8 cellular contexts compared by ENCODE assay signal in the genomic region with DNA sequence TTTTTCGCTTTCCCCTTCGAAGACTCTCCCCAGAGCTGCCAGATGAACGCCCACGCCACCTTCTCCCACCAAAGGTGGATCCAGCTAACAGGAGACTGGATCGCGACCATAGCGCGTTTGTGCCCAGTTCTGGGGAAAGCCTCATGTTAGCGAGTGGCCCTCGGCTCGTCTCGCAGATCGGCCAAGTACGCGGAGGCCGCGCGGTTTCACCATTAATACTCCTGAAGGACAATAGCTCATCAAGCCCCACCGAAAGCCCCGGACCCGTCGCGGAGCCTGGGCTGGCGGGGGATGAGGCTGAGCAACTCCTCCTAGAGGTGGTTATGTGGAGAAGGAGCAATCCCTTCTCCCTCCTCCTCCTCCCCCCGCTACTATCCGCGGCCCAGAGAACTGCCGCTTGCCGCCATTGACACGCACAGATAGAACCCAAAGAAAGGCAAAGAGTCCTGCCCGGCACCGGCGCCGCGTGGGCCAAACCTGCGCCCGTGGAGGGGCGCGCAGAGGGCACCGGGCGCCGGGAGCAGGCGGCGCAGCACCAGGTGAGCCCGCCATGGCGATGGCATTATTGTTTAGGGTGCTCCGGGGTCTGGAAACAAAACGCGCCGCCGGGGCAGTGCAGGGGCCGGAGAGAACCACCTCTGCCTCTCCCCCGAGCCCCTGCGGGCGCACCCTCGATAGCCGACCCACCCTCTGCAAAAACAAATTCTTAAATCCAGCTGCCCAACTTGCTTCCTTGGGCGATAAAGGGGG. TPM values are rescaled to one million over a fixed set of nuclear protein-coding genes. Genes with fewer than 3 reads are reported as not detected.
DNase-seq lines count a peak whose midpoint lies in the region; FAIRE-seq and TF ChIP-seq lines count a peak whose summit lies in the region.

Gene MACROH2A2 (plus strand): TSS at position 385 of the 750 bp plus-strand sequence. CDS start 22,813 bp downstream, outside the sequence.

- no peak within 1 kb of the TSS for H3K4me2 ChIP-seq in Karpas-422 (ENCODE audit: low read depth, low read length, poor library complexity, severe bottlenecking)

- CTCF ChIA-PET in AG04450 (lab: Charles Lee): interaction anchor here (0.6 to 1.2 kb wide), 7 partner anchors 9 to 103 kb away, joined by 3 to 5 read pairs (median 3); no protein-coding TSS in a partner anchor
- CTCF ChIA-PET in RWPE1 (lab: Yijun Ruan, JAX): interaction anchor here (0.6 to 1.0 kb wide), 8 partner anchors 16 to 1112 kb away, joined by 3 to 5 read pairs (median 4); partner anchors contain the start of gene TYSND1

- H3K4me1 ChIP-seq in kidney (ENCODE audit: control insufficient read depth in 1 of 2, insufficient read depth in 1 of 2, low read depth in 1 of 2, low read length in 2 of 2): peaks cover 0 to under 1% of the 10 kb centered on the region in 2 donors
- no peaks in the 10 kb centered on the region for H3K4me1 ChIP-seq in Karpas-422 (ENCODE audit: low read length)

- H3K36me3 ChIP-seq in H7 (replicated peaks; ENCODE audit: control insufficient read depth, insufficient read depth, low read length) (no peaks in the 10 kb centered on the region), kidney (ENCODE audit: control insufficient read depth in 1 of 2, insufficient read depth in 2 of 2, low read length in 2 of 2) (no peaks in the 10 kb centered on the region), Karpas-422 (ENCODE audit: insufficient read depth, low read length) (no peaks in the 10 kb centered on the region)

- FAIRE-seq in kidney (lab: Jason Lieb, UNC): no peak

- no peaks in the 10 kb centered on the region for H3K9me3 ChIP-seq in AG04450 (ENCODE audit: control insufficient read depth, insufficient read depth, low read length)
- no peaks in the 10 kb centered on the region for H3K9me3 ChIP-seq in kidney (ENCODE audit: control insufficient read depth in 1 of 2, low read length in 2 of 2)
- no peaks in the 10 kb centered on the region for H3K9me3 ChIP-seq in Karpas-422 (ENCODE audit: low read length)

- H3K4me3 ChIP-seq in AG04450 (ENCODE audit: low read depth, low read length): peak within 1 kb of the TSS; percentile 74
- peak within 1 kb of the TSS; percentile 65 for H3K4me3 ChIP-seq in H7 (ENCODE audit: insufficient read depth, low read depth, low read length)
- H3K4me3 ChIP-seq in choroid plexus epithelial cell (ENCODE audit: low read depth, low read length): peak within 1 kb of the TSS; percentile 66
- peak within 1 kb of the TSS; percentile 68 to 71 for H3K4me3 ChIP-seq in kidney (ENCODE audit: low read length in 2 of 2)
- peak within 1 kb of the TSS; percentile 45 to 79 (median 64) for H3K4me3 ChIP-seq in skin epidermis
- H3K4me3 ChIP-seq in Karpas-422 (ENCODE audit: low read length): no peak within 1 kb of the TSS

- TF ChIP-seq CTCF in AG04450 (IDR thresholded peaks at IDR 0.05; ENCODE audit: low read depth, low read length) (peak; percentile 65), RWPE1 (conservative IDR thresholded peaks at IDR 0.05; ENCODE audit: low read depth) (peak; percentile 54; the same call in 1 of the 2 replicates), choroid plexus epithelial cell (conservative IDR thresholded peaks at IDR 0.05; ENCODE audit: low read depth, low read length) (peak; percentile 60), kidney (IDR thresholded peaks at IDR 0.05; ENCODE audit: borderline replicate concordance, extremely low read depth, insufficient read depth) (peak; percentile 36)

- no peak within 1 kb of the TSS for H2AFZ ChIP-seq in Karpas-422 (ENCODE audit: low read length)

- intact Hi-C loops in kidney (cut with DNase I): no loop called here

- H3K27me3 ChIP-seq in AG04450 (ENCODE audit: control insufficient read depth, insufficient read depth, low read length) (peaks cover 7% of the 10 kb centered on the region), H7 (ENCODE audit: control insufficient read depth, insufficient read depth, low read length) (peaks cover 64% of the 10 kb centered on the region), Karpas-422 (ENCODE audit: low read length) (no peaks in the 10 kb centered on the region)

- DNase-seq in AG04450 (ENCODE audit: low read depth, low spot score) (no peak), H7 (peak; percentile 89), RWPE1 (ENCODE audit: low spot score) (peak; percentile 75), choroid plexus epithelial cell (ENCODE audit: low read depth) (peak; percentile 72), kidney (peak; percentile 87), Karpas-422 (no peak), OCI-M2 (lab: John Stamatoyannopoulos, UW; ENCODE audit: unreplicated experiment) (no peak)

- H3K9ac ChIP-seq in kidney (ENCODE audit: low read length in 2 of 2): peak within 1 kb of the TSS; percentile 66 to 72
- H3K9ac ChIP-seq in Karpas-422 (ENCODE audit: low read length): no peak within 1 kb of the TSS

- H3K79me2 ChIP-seq in Karpas-422 (ENCODE audit: low read length): no peaks in the 10 kb centered on the region

- H3K9me2 ChIP-seq in Karpas-422 (replicated peaks; ENCODE audit: insufficient read depth, low read length): no peaks in the 10 kb centered on the region

- POLR2A ChIA-PET in AG04450 (lab: Yijun Ruan, JAX) (no interaction called here), RWPE1 (lab: Yijun Ruan, JAX; ENCODE audit: low non-redundant PET) (no interaction called here)

- no peaks in the 10 kb centered on the region for H4K20me1 ChIP-seq in Karpas-422 (ENCODE audit: insufficient read depth, low read depth, low read length)

- peak within 1 kb of the TSS; percentile 35 for H3K27ac ChIP-seq in AG04450 (ENCODE audit: low read depth, low read length)
- H3K27ac ChIP-seq in RWPE1: peak within 1 kb of the TSS; percentile 73
- peak within 1 kb of the TSS; percentile 35 for H3K27ac ChIP-seq in kidney (ENCODE audit: low read depth in 2 of 2, low read length in 2 of 2)
- peak within 1 kb of the TSS; percentile 10 to 84 (median 59) for H3K27ac ChIP-seq in skin epidermis
- no peak within 1 kb of the TSS for H3K27ac ChIP-seq in Karpas-422 (ENCODE audit: low read length)

RNA-seq across cellular contexts. Expression of gene MACROH2A2, which starts in this region (rescaled TPM):
- polyA plus RNA-seq in AG04450 (2011; rRNA removed): 21.8 and 22.8 TPM in 2 replicates
- 19.5 and 21.3 TPM in 2 replicates for polyA minus RNA-seq in AG04450 (2011; rRNA and poly(A)+ RNA removed)
- 40.1 and 47.4 TPM in 2 replicates for total RNA-seq in H7 (2014; rRNA removed; shearing (Covaris generic))
- 21.7 TPM for total RNA-seq in kidney
- polyA plus RNA-seq in kidney (ENCODE audit: insufficient read depth, low read depth, low replicate concordance): 16.8 TPM
- not detected in 2 replicates for total RNA-seq in Karpas-422 (2014; rRNA removed; shearing (Covaris generic); ENCODE audit: low replicate concordance)

Comparison
In these comparisons a context has a peak if more than half of its experiments do, and no peak if none do; other contexts are left out.
1. RNA of gene MACROH2A2 (total RNA-seq): 40.1 to 47.4 TPM in H7 and 21.7 TPM in kidney (single experiment); not detected in Karpas-422; every median in the first group is over 10 times any median in the second.
2. DNase-seq: peak in H7 (single experiment), RWPE1 (single experiment), choroid plexus epithelial cell (single experiment) and kidney (single experiment); none in AG04450 (single experiment), Karpas-422 (single experiment) and OCI-M2 (single experiment).
3. Peak in every context shown above with its lines, with median percentiles within 50 percentile points of each other: CTCF ChIP-seq.